In the genomic region with DNA sequence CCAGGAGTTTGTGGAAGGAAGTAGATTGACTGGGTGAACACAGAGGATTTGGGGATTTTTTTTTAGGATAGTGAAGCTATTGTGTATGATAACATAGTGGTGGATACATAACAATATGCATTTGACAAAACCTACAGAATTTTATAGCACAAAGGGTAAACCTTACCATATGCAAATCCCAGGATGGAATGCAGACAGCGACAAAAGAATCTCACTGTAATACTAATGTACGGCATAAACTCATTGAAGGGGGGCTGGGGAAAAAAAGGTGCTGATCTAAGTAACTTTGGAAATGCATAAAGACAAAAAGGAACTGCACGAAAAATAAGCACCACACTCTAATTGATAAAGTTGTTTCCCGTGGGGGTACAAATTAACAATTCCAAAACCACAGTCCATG, we compare ENCODE assay signal across 8 cellular contexts.
"Had no signal": no experiment of that assay in that cellular context is flagged by ENCODE, and none has a peak within 500 bp of the region (broad histone marks: within the 10 kb centered on the region; RNA-seq: fewer than 3 reads in every experiment).

No MANE protein-coding gene starts in this region.

- H3K27ac ChIP-seq: HL-60, KMS-11 had no signal

- ATAC-seq: HepG2, K562 had no signal

- H3K4me1 Mint-ChIP-seq: IgD-negative memory B cell had no signal

- DNase-seq: IMR-90, KBM-7, KG1 had no signal

- H3K4me3 Mint-ChIP-seq: IgD-negative memory B cell had no signal

- H3K9ac ChIP-seq: KMS-11 had no signal

- H3K9me3 Mint-ChIP-seq: IgD-negative memory B cell had no signal

- H3K4me3 ChIP-seq: K562 had no signal

- H3K4me2 ChIP-seq: KMS-11 had no signal

- H3K27me3 Mint-ChIP-seq: IgD-negative memory B cell had no signal

- H3K27ac Mint-ChIP-seq: IgD-negative memory B cell had no signal

- H3K36me3 Mint-ChIP-seq: IgD-negative memory B cell had no signal
